24 cellular contexts compared by ENCODE assay signal in the genomic region with DNA sequence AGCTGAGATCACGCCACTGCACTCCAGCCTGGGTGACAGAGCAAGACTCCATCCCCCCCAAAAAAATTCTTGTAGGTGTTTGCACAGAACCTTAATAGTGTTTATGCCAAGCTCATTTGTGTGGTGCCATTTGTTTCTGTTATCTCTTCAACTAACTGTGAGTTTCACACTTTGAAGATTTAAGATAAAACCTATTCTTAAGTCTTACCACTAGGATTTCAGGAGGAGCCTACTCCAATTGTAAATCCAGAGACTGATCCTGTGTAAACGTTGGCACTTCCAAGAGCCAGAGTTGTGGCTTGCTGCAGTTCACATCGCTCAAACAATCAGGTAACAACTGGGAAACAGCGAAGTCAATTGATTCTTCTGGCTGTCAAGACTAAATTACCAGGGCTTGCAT.
DNase-seq lines count a peak whose midpoint lies in the region; ATAC-seq and TF ChIP-seq lines count a peak whose summit lies in the region.
"Had no signal": no experiment of that assay in that cellular context is flagged by ENCODE, and none has a peak within 500 bp of the region (broad histone marks: within the 10 kb centered on the region; RNA-seq: fewer than 3 reads in every experiment).

No MANE protein-coding gene starts in this region.

- ATAC-seq in left cardiac atrium, result no peak
- ATAC-seq: GM12878 had no signal

- H3K27me3 Mint-ChIP-seq in activated CD4-positive, alpha-beta memory T cell treated with anti-CD3 and anti-CD28 coated beads for 36 hours, result no peaks in the 10 kb centered on the region
- no peaks in the 10 kb centered on the region for H3K27me3 Mint-ChIP-seq in activated CD4-positive, alpha-beta memory T cell treated with anti-CD3 and anti-CD28 coated beads, Interleukin-2, amount 10 ng/mL, durations not matched to agents 7 days and 5 days
- H3K27me3 Mint-ChIP-seq in endodermal cell (ENCODE audit: insufficient read depth), result peaks cover 42% of the 10 kb centered on the region
- H3K27me3 Mint-ChIP-seq: CD4-positive, alpha-beta memory T cell; CD4-positive, CD25-positive, alpha-beta regulatory T cell; CD8-positive, alpha-beta memory T cell had no signal

- no peak overlapping the region for H3K9ac ChIP-seq in endodermal cell (ENCODE audit: extremely low read depth, low read length, poor library complexity, severe bottlenecking)
- H3K9ac ChIP-seq: BLaER1 had no signal

- peaks cover 38% of the 10 kb centered on the region for H3K4me1 Mint-ChIP-seq in activated CD4-positive, alpha-beta memory T cell treated with anti-CD3 and anti-CD28 coated beads for 36 hours (ENCODE audit: low read depth)
- H3K4me1 Mint-ChIP-seq in activated CD4-positive, alpha-beta memory T cell treated with anti-CD3 and anti-CD28 coated beads, Interleukin-2, amount 10 ng/mL, durations not matched to agents 7 days and 5 days, result peaks cover 41% of the 10 kb centered on the region
- peaks cover 19% of the 10 kb centered on the region for H3K4me1 Mint-ChIP-seq in endodermal cell
- H3K4me1 Mint-ChIP-seq: CD14-positive monocyte had no signal

- no peak overlapping the region for H3K27ac ChIP-seq in endodermal cell (ENCODE audit: low read depth, low read length)
- H3K27ac ChIP-seq: BLaER1 had no signal

- H3K4me3 Mint-ChIP-seq in activated CD4-positive, alpha-beta memory T cell treated with anti-CD3 and anti-CD28 coated beads for 36 hours, result no peak overlapping the region
- no peak overlapping the region for H3K4me3 Mint-ChIP-seq in activated CD4-positive, alpha-beta memory T cell treated with anti-CD3 and anti-CD28 coated beads, Interleukin-2, amount 10 ng/mL, durations not matched to agents 7 days and 5 days
- H3K4me3 Mint-ChIP-seq in endodermal cell, result no peak overlapping the region
- H3K4me3 Mint-ChIP-seq: CD14-positive monocyte; CD4-positive, alpha-beta memory T cell; CD4-positive, CD25-positive, alpha-beta regulatory T cell; CD8-positive, alpha-beta memory T cell had no signal

- H3K36me3 ChIP-seq in endodermal cell (ENCODE audit: control insufficient read depth, insufficient read depth, low read length), result no peaks in the 10 kb centered on the region
- H3K36me3 ChIP-seq: BE2C, BLaER1 had no signal

- no peaks in the 10 kb centered on the region for H3K9me3 Mint-ChIP-seq in activated CD4-positive, alpha-beta memory T cell treated with anti-CD3 and anti-CD28 coated beads for 36 hours
- H3K9me3 Mint-ChIP-seq in activated CD4-positive, alpha-beta memory T cell treated with anti-CD3 and anti-CD28 coated beads, Interleukin-2, amount 10 ng/mL, durations not matched to agents 7 days and 5 days, result peaks cover 7% of the 10 kb centered on the region
- peaks cover 1% of the 10 kb centered on the region for H3K9me3 Mint-ChIP-seq in endodermal cell
- H3K9me3 Mint-ChIP-seq: CD8-positive, alpha-beta memory T cell had no signal

- peaks cover 3% of the 10 kb centered on the region for H3K27me3 ChIP-seq in endodermal cell (ENCODE audit: control insufficient read depth, insufficient read depth, low read length, poor library complexity, severe bottlenecking)
- H3K27me3 ChIP-seq: BE2C, BLaER1 had no signal

- H3K4me1 ChIP-seq in endodermal cell (ENCODE audit: control insufficient read depth, insufficient read depth, low read length), result peaks cover 4% of the 10 kb centered on the region
- H3K4me1 ChIP-seq: BE2C, BLaER1 had no signal

- H3K4me3 ChIP-seq in endodermal cell (ENCODE audit: low read length), result no peak overlapping the region
- H3K4me3 ChIP-seq: BLaER1, GM12878 had no signal

- DNase-seq in activated CD4-positive, alpha-beta memory T cell treated with anti-CD3 and anti-CD28 coated beads for 36 hours, result no peak
- no peak for DNase-seq in activated CD4-positive, alpha-beta memory T cell treated with anti-CD3 and anti-CD28 coated beads, Interleukin-2, amount 10 ng/mL, durations not matched to agents 7 days and 5 days
- DNase-seq in endodermal cell (peak; percentile 55), iPS-NIHi7 (ENCODE audit: extremely low spot score) (peak; percentile 31), NCI-H1105 (lab: John Stamatoyannopoulos, UW) (no peak), left cardiac atrium (no peak)
- DNase-seq: 8988T; ACHN; BE2C; C1 segment of cervical spinal cord; CD4-positive, alpha-beta memory T cell; CD4-positive, CD25-positive, alpha-beta regulatory T cell; CD8-positive, alpha-beta memory T cell; COR-L47; DMS 273 treated with DMSO at 0.1 percent for 48 hours; DMS153; DMS53; DMS79; DND-41; EL; GDM1 had no signal

- H3K9me3 ChIP-seq in endodermal cell (ENCODE audit: control insufficient read depth, low read length), result peaks cover 6% of the 10 kb centered on the region
- H3K9me3 ChIP-seq: BE2C, BLaER1 had no signal

- CTCF ChIA-PET in activated CD4-positive, alpha-beta memory T cell treated with anti-CD3 and anti-CD28 coated beads for 36 hours (lab: Charles Lee), result no interaction called here
- CTCF ChIA-PET in activated CD4-positive, alpha-beta memory T cell treated with anti-CD3 and anti-CD28 coated beads, Interleukin-2, amount 10 ng/mL, durations not matched to agents 7 days and 5 days (lab: Charles Lee), result no interaction called here

- WGBS in endodermal cell (ENCODE audit: insufficient coverage in 1 of 2, insufficient read length in 1 of 2), 2 experiments, result 48 to 57% methylated on average over 4 of the region's 4 CpGs

- peak; percentile 53 for TF ChIP-seq CTCF in endodermal cell (conservative IDR thresholded peaks at IDR 0.05)

- H3K36me3 Mint-ChIP-seq in activated CD4-positive, alpha-beta memory T cell treated with anti-CD3 and anti-CD28 coated beads for 36 hours, result peaks cover 3% of the 10 kb centered on the region
- H3K36me3 Mint-ChIP-seq in activated CD4-positive, alpha-beta memory T cell treated with anti-CD3 and anti-CD28 coated beads, Interleukin-2, amount 10 ng/mL, durations not matched to agents 7 days and 5 days (ENCODE audit: low read depth), result peaks cover 19% of the 10 kb centered on the region
- no peaks in the 10 kb centered on the region for H3K36me3 Mint-ChIP-seq in endodermal cell (ENCODE audit: low read depth)
- H3K36me3 Mint-ChIP-seq: CD14-positive monocyte; CD4-positive, alpha-beta memory T cell had no signal

- POLR2A ChIA-PET in activated CD4-positive, alpha-beta memory T cell treated with anti-CD3 and anti-CD28 coated beads for 36 hours (lab: Charles Lee), result no interaction called here
- POLR2A ChIA-PET in activated CD4-positive, alpha-beta memory T cell treated with anti-CD3 and anti-CD28 coated beads, Interleukin-2, amount 10 ng/mL, durations not matched to agents 7 days and 5 days (lab: Charles Lee), result interaction anchor here (1.0 kb wide), 1 partner anchor 11 kb away, joined by 3 read pairs; no protein-coding TSS in a partner anchor

- H3K27ac Mint-ChIP-seq in activated CD4-positive, alpha-beta memory T cell treated with anti-CD3 and anti-CD28 coated beads for 36 hours, result peak overlapping the region; percentile 77
- no peak overlapping the region for H3K27ac Mint-ChIP-seq in activated CD4-positive, alpha-beta memory T cell treated with anti-CD3 and anti-CD28 coated beads, Interleukin-2, amount 10 ng/mL, durations not matched to agents 7 days and 5 days
- H3K27ac Mint-ChIP-seq in endodermal cell, result no peak overlapping the region
- H3K27ac Mint-ChIP-seq: CD4-positive, alpha-beta memory T cell; CD4-positive, CD25-positive, alpha-beta regulatory T cell had no signal

- intact Hi-C loops in activated CD4-positive, alpha-beta memory T cell treated with anti-CD3 and anti-CD28 coated beads for 36 hours (cut with micrococcal nuclease), result no loop called here
- intact Hi-C loops in left cardiac atrium (cut with DNase I), result no loop called here

Comparison
In these comparisons a context has a peak if more than half of its experiments do, and no peak if none do; other contexts are left out.
1. DNase-seq: peak in endodermal cell (single experiment) and iPS-NIHi7 (single experiment); none in activated CD4-positive, alpha-beta memory T cell treated with anti-CD3 and anti-CD28 coated beads for 36 hours (single experiment), activated CD4-positive, alpha-beta memory T cell treated with anti-CD3 and anti-CD28 coated beads, Interleukin-2, amount 10 ng/mL, durations not matched to agents 7 days and 5 days (single experiment), NCI-H1105 (single experiment) and left cardiac atrium (single experiment).